Comparison of ENCODE assay signal across 8 cellular contexts in genomic region chr17:75455896-75456416, GRCh38. TPM values are rescaled to one million over a fixed set of nuclear protein-coding genes. Genes with fewer than 3 reads are reported as not detected.
A peak's percentile ranks its signal among the peaks of the same experiment; 100 is the strongest.
DNase-seq lines count a peak whose midpoint lies in the region; ATAC-seq and TF ChIP-seq lines count a peak whose summit lies in the region.

No MANE protein-coding gene starts in this region.

- H3K27me3 ChIP-seq in BE2C (no peaks in the 10 kb centered on the region), prostate gland (replicated peaks; ENCODE audit: insufficient read depth) (no peaks in the 10 kb centered on the region)

- ATAC-seq in GM21723 (IDR thresholded peaks at IDR 0.05; ENCODE audit: unreplicated experiment) = peak; percentile 7

- H3K4me3 ChIP-seq in BE2C (ENCODE audit: low read depth, low read length) = peak overlapping the region; percentile 95
- H3K4me3 ChIP-seq in SK-N-MC = peak overlapping the region; percentile 87
- H3K4me3 ChIP-seq in fibroblast of the aortic adventitia (ENCODE audit: low read depth, low read length) = peak overlapping the region; percentile 59
- peak overlapping the region; percentile 76 to 92 for H3K4me3 ChIP-seq in prostate gland

- H3K36me3 ChIP-seq in BE2C (no peaks in the 10 kb centered on the region; the same call in 1 of the 2 replicates), SK-N-MC (ENCODE audit: insufficient read depth, low read length) (no peaks in the 10 kb centered on the region), prostate gland (no peaks in the 10 kb centered on the region)

- DNase-seq in BE2C = no peak
- no peak for DNase-seq in SK-N-MC (ENCODE audit: low read depth, low spot score)
- DNase-seq in fibroblast of the aortic adventitia (ENCODE audit: low read depth) = no peak
- DNase-seq in prostate gland (ENCODE audit: low spot score) = no peak
- DNase-seq in mucosa of gallbladder (ENCODE audit: low spot score) = no peak
- no peak for DNase-seq in activated effector memory CD4-positive, alpha-beta T cell treated with Interleukin-2 at 50 U/mL for 16 hours
- no peak for DNase-seq in kidney glomerular epithelial cell (lab: John Stamatoyannopoulos, UW)

- TF ChIP-seq POLR2A in prostate gland (IDR thresholded peaks at IDR 0.05) = no peak

- peaks cover 5% of the 10 kb centered on the region for H3K4me1 ChIP-seq in BE2C
- peaks cover 5% of the 10 kb centered on the region for H3K4me1 ChIP-seq in prostate gland (replicated peaks)

- TF ChIP-seq CTCF in BE2C (IDR thresholded peaks at IDR 0.05; ENCODE audit: low read depth, low read length) (no peak), fibroblast of the aortic adventitia (IDR thresholded peaks at IDR 0.05; ENCODE audit: insufficient read depth, low read length) (no peak), prostate gland (IDR thresholded peaks at IDR 0.05) (no peak)

- WGBS in prostate gland = 2% methylated on average over 13 of the region's 13 CpGs

- H3K9me3 ChIP-seq in BE2C (no peaks in the 10 kb centered on the region), SK-N-MC (ENCODE audit: low read depth, low read length) (no peaks in the 10 kb centered on the region), prostate gland (no peaks in the 10 kb centered on the region)

- intact Hi-C loops in prostate gland (cut with DNase I) = no loop called here

- peak overlapping the region; percentile 76 for H3K9ac ChIP-seq in SK-N-MC (ENCODE audit: insufficient read length)

- H3K27ac ChIP-seq in SK-N-MC (peak overlapping the region; percentile 70), prostate gland (peak overlapping the region; percentile 73 to 86)

RNA-seq across cellular contexts. Expression of gene TMEM94, which starts 0.5 kb away (rescaled TPM):
- 69.8 TPM for polyA plus RNA-seq in BE2C (2012; ENCODE audit: insufficient read depth, insufficient read length, low read depth)
- 29.7 and 80.4 TPM in 2 replicates for total RNA-seq in fibroblast of the aortic adventitia (ENCODE audit: low replicate concordance)
- total RNA-seq in prostate gland = 100 to 1,000 TPM in 1 of 2 donors, 10 to 100 TPM in 1; 63.5 to 128 TPM
- 106 TPM for total RNA-seq in mucosa of gallbladder

RNA-seq across cellular contexts. Expression of gene GRB2, which starts 50.5 kb away (rescaled TPM):
- polyA plus RNA-seq in BE2C (2012; ENCODE audit: insufficient read depth, insufficient read length, low read depth) = 86.9 TPM
- total RNA-seq in fibroblast of the aortic adventitia (ENCODE audit: low replicate concordance) = 54.3 and 57.6 TPM in 2 replicates
- total RNA-seq in prostate gland = 10 to 100 TPM; 88.3 to 95.7 TPM
- total RNA-seq in mucosa of gallbladder = 94.3 TPM

RNA-seq across cellular contexts. Expression of gene CASKIN2, which starts 59.4 kb away (rescaled TPM):
- polyA plus RNA-seq in BE2C (2012; ENCODE audit: insufficient read depth, insufficient read length, low read depth) = 28.5 TPM
- total RNA-seq in fibroblast of the aortic adventitia (ENCODE audit: low replicate concordance) (5.6 and 8.0 TPM in 2 replicates), prostate gland (10 to 100 TPM; 16.0 to 35.8 TPM), mucosa of gallbladder (74.7 TPM)
